Comparison of ENCODE assay signal across 22 cellular contexts in the genomic region with DNA sequence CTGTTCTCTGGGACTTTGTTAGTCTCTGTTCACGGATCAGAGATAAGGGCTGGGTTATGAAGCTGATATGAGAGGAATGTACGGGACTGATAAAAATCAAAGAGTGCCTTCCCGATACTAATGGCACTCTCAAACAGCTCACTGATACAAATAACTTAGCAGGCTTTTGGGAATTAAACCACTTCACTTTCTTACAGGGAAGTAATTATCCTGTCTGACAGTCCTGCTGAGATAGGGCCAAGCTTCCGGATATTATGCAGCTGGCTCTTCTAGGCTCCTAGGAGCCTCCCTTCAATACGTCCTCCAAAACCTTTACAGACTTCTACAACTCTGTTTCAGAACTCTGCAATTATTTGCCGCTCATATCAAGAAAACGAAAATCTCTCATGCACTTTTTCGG.
DNase-seq lines count a peak whose midpoint lies in the region; FAIRE-seq and TF ChIP-seq lines count a peak whose summit lies in the region.
"Had no signal": no experiment of that assay in that cellular context is flagged by ENCODE, and none has a peak within 500 bp of the region (broad histone marks: within the 10 kb centered on the region; RNA-seq: fewer than 3 reads in every experiment).

No MANE protein-coding gene starts in this region.

- no peaks in the 10 kb centered on the region for H3K79me1 ChIP-seq in mesendoderm (ENCODE audit: low read length)

- no peaks in the 10 kb centered on the region for H3K27me3 Mint-ChIP-seq in astrocyte (ENCODE audit: low read depth, unreplicated experiment)
- no peaks in the 10 kb centered on the region for H3K27me3 Mint-ChIP-seq in activated CD4-positive, alpha-beta memory T cell treated with anti-CD3 and anti-CD28 coated beads, Interleukin-2, amount 10 ng/mL, durations not matched to agents 7 days and 5 days
- H3K27me3 Mint-ChIP-seq: CD4-positive, alpha-beta memory T cell had no signal

- no peak overlapping the region for H2BK5ac ChIP-seq in mesendoderm (ENCODE audit: low read length)

- H3K56ac ChIP-seq in mesendoderm (ENCODE audit: low read length): peak overlapping the region; percentile 56

- H2AFZ ChIP-seq in astrocyte (ENCODE audit: low read depth, low read length): no peak overlapping the region
- H2AFZ ChIP-seq: GM23338 had no signal

- H3K79me2 ChIP-seq in astrocyte (ENCODE audit: insufficient read depth, low read length): no peaks in the 10 kb centered on the region
- no peaks in the 10 kb centered on the region for H3K79me2 ChIP-seq in mesendoderm (ENCODE audit: control insufficient read depth, insufficient read depth, low read length)

- H2AK5ac ChIP-seq in mesendoderm (ENCODE audit: low read length): no peak overlapping the region

- no peaks in the 10 kb centered on the region for H3K36me3 Mint-ChIP-seq in astrocyte (ENCODE audit: low read depth, unreplicated experiment)
- no peaks in the 10 kb centered on the region for H3K36me3 Mint-ChIP-seq in activated CD4-positive, alpha-beta memory T cell treated with anti-CD3 and anti-CD28 coated beads, Interleukin-2, amount 10 ng/mL, durations not matched to agents 7 days and 5 days (ENCODE audit: low read depth)
- H3K36me3 Mint-ChIP-seq: CD14-positive monocyte; CD4-positive, alpha-beta memory T cell; IgD-negative memory B cell had no signal

- no peak overlapping the region for H3K27ac Mint-ChIP-seq in astrocyte (ENCODE audit: unreplicated experiment)
- no peak overlapping the region for H3K27ac Mint-ChIP-seq in activated CD4-positive, alpha-beta memory T cell treated with anti-CD3 and anti-CD28 coated beads, Interleukin-2, amount 10 ng/mL, durations not matched to agents 7 days and 5 days
- H3K27ac Mint-ChIP-seq: CD14-positive monocyte; CD4-positive, alpha-beta memory T cell; GM23338; HFFc6; IgD-negative memory B cell had no signal

- H3K4me3 ChIP-seq in astrocyte (ENCODE audit: insufficient read depth, low read depth, low read length) (no peak overlapping the region), mesendoderm (ENCODE audit: low read length) (no peak overlapping the region), MG63 (no peak overlapping the region)
- H3K4me3 ChIP-seq: A549, BLaER1, GM23338 had no signal

- no peak overlapping the region for H3K23ac ChIP-seq in mesendoderm (ENCODE audit: low read length)

- POLR2A ChIA-PET in activated CD4-positive, alpha-beta memory T cell treated with anti-CD3 and anti-CD28 coated beads, Interleukin-2, amount 10 ng/mL, durations not matched to agents 7 days and 5 days (lab: Charles Lee): no interaction called here

- no peak overlapping the region for H3K4me3 Mint-ChIP-seq in astrocyte (ENCODE audit: unreplicated experiment)
- no peak overlapping the region for H3K4me3 Mint-ChIP-seq in activated CD4-positive, alpha-beta memory T cell treated with anti-CD3 and anti-CD28 coated beads, Interleukin-2, amount 10 ng/mL, durations not matched to agents 7 days and 5 days
- H3K4me3 Mint-ChIP-seq: CD14-positive monocyte; CD4-positive, alpha-beta memory T cell; GM23338; HFFc6; IgD-negative memory B cell had no signal

- H3K4me2 ChIP-seq in astrocyte (ENCODE audit: low read length) (no peak overlapping the region), mesendoderm (ENCODE audit: low read length) (no peak overlapping the region)
- H3K4me2 ChIP-seq: A549, BLaER1, GM23338 had no signal

- H3K9me3 ChIP-seq in astrocyte (ENCODE audit: insufficient read depth, low read depth, low read length): no peaks in the 10 kb centered on the region
- H3K9me3 ChIP-seq in MG63: no peaks in the 10 kb centered on the region
- H3K9me3 ChIP-seq: A549, BLaER1 had no signal

- no peaks in the 10 kb centered on the region for H3K9me3 Mint-ChIP-seq in astrocyte (ENCODE audit: unreplicated experiment)
- H3K9me3 Mint-ChIP-seq in activated CD4-positive, alpha-beta memory T cell treated with anti-CD3 and anti-CD28 coated beads, Interleukin-2, amount 10 ng/mL, durations not matched to agents 7 days and 5 days: no peaks in the 10 kb centered on the region
- H3K9me3 Mint-ChIP-seq: GM23338 had no signal

- no peak for TF ChIP-seq CTCF in astrocyte (IDR thresholded peaks at IDR 0.05; ENCODE audit: insufficient read depth, low read depth, low read length)

- H3K4me1 ChIP-seq in astrocyte (ENCODE audit: insufficient read depth, low read length): no peaks in the 10 kb centered on the region
- H3K4me1 ChIP-seq in mesendoderm (ENCODE audit: control insufficient read depth, low read depth, low read length): no peaks in the 10 kb centered on the region
- H3K4me1 ChIP-seq: A549, BLaER1 had no signal

- H4K5ac ChIP-seq in mesendoderm (ENCODE audit: low read length): no peak overlapping the region

- peak; percentile 29 for FAIRE-seq in astrocyte (lab: Jason Lieb, UNC)
- FAIRE-seq: A549, GM12891, GM18507, HepG2 had no signal

- WGBS in mesendoderm (ENCODE audit: extremely low coverage, insufficient coverage, low lambda C conversion rate): no CpG with 5 or more reads among the region's 8 CpGs

- H3K9ac ChIP-seq in astrocyte (ENCODE audit: low read length): no peak overlapping the region
- no peak overlapping the region for H3K9ac ChIP-seq in mesendoderm (ENCODE audit: low read length)
- H3K9ac ChIP-seq: BLaER1 had no signal

- CTCF ChIA-PET in activated CD4-positive, alpha-beta memory T cell treated with anti-CD3 and anti-CD28 coated beads, Interleukin-2, amount 10 ng/mL, durations not matched to agents 7 days and 5 days (lab: Charles Lee): no interaction called here

- no peak overlapping the region for H3K4ac ChIP-seq in mesendoderm (ENCODE audit: low read depth, low read length)

- no peaks in the 10 kb centered on the region for H3K36me3 ChIP-seq in astrocyte (ENCODE audit: insufficient read depth, low read length)
- H3K36me3 ChIP-seq in mesendoderm (ENCODE audit: control insufficient read depth, insufficient read depth, low read length): no peaks in the 10 kb centered on the region
- H3K36me3 ChIP-seq in MG63: no peaks in the 10 kb centered on the region
- H3K36me3 ChIP-seq: BLaER1 had no signal

- no peak overlapping the region for H4K8ac ChIP-seq in mesendoderm (ENCODE audit: low read depth, low read length)

- H4K20me1 ChIP-seq in astrocyte (ENCODE audit: insufficient read depth, low read length): no peaks in the 10 kb centered on the region
- H4K20me1 ChIP-seq: BLaER1 had no signal

- DNase-seq in NCI-H748 (lab: John Stamatoyannopoulos, UW; ENCODE audit: unreplicated experiment) (peak; percentile 3), NCI-H748 treated with DMSO at 0.1 percent for 48 hours (lab: John Stamatoyannopoulos, UW) (no peak), astrocyte (ENCODE audit: low read depth) (no peak), mesendoderm (peak; percentile 85), DMS 273 treated with DMSO at 0.1 percent for 48 hours (lab: John Stamatoyannopoulos, UW) (no peak), MG63 (no peak)
- DNase-seq in activated CD4-positive, alpha-beta memory T cell treated with anti-CD3 and anti-CD28 coated beads, Interleukin-2, amount 10 ng/mL, durations not matched to agents 7 days and 5 days: no peak
- DNase-seq: CD4-positive, alpha-beta memory T cell; DMS53; DND-41; EL; H7; HFFc6 had no signal

- H2BK15ac ChIP-seq in mesendoderm (replicated peaks; ENCODE audit: low read depth): no peak overlapping the region

- no peak overlapping the region for H2BK120ac ChIP-seq in mesendoderm (ENCODE audit: low read depth, low read length)

- H3K27ac ChIP-seq in astrocyte (ENCODE audit: low read depth, low read length) (no peak overlapping the region), mesendoderm (ENCODE audit: low read depth, low read length) (peak overlapping the region; percentile 66)
- H3K27ac ChIP-seq: 22Rv1, A549, BLaER1 had no signal

- no peaks in the 10 kb centered on the region for H3K4me1 Mint-ChIP-seq in astrocyte (ENCODE audit: low read depth, unreplicated experiment)
- no peaks in the 10 kb centered on the region for H3K4me1 Mint-ChIP-seq in activated CD4-positive, alpha-beta memory T cell treated with anti-CD3 and anti-CD28 coated beads, Interleukin-2, amount 10 ng/mL, durations not matched to agents 7 days and 5 days
- H3K4me1 Mint-ChIP-seq: CD14-positive monocyte; CD4-positive, alpha-beta memory T cell; GM23338; IgD-negative memory B cell had no signal

- H3K27me3 ChIP-seq in astrocyte (ENCODE audit: insufficient read depth, low read length) (no peaks in the 10 kb centered on the region), mesendoderm (ENCODE audit: insufficient read depth, low read length, poor library complexity) (no peaks in the 10 kb centered on the region), MG63 (no peaks in the 10 kb centered on the region)
- H3K27me3 ChIP-seq: BLaER1 had no signal

- no peak overlapping the region for H3K18ac ChIP-seq in mesendoderm (ENCODE audit: low read length)

Comparison
In these comparisons a context has a peak if more than half of its experiments do, and no peak if none do; other contexts are left out.
1. DNase-seq: peak in NCI-H748 (single experiment) and mesendoderm (single experiment); none in NCI-H748 treated with DMSO at 0.1 percent for 48 hours (single experiment), astrocyte (single experiment), activated CD4-positive, alpha-beta memory T cell treated with anti-CD3 and anti-CD28 coated beads, Interleukin-2, amount 10 ng/mL, durations not matched to agents 7 days and 5 days (single experiment), DMS 273 treated with DMSO at 0.1 percent for 48 hours (single experiment) and MG63 (single experiment).